ENCODE assay signal across 1 cellular context in genomic region chr18:22667616-22668422, GRCh38.
TF ChIP-seq lines count a peak whose summit lies in the region.

No MANE protein-coding gene starts in this region.

TF ChIP-seq in K562, 482 proteins besides CTCF, POLR2A, EP300 and RAD21 (continued from another document and continues in another):
- TF ChIP-seq ZBTB2 (IDR thresholded peaks at IDR 0.05) (peak; percentile 68; the same call in 1 of the 2 replicates), HNRNPL (IDR thresholded peaks at IDR 0.05; ENCODE audit: low read depth, low read length) (no peak), ETV1 (tag; conservative IDR thresholded peaks at IDR 0.05; ENCODE audit: low read depth) (0 out of 2 replicates have a peak, but pooled peaks have one; percentile 10), SNIP1 (IDR thresholded peaks at IDR 0.05; ENCODE audit: low read depth) (no peak), C11orf30 (IDR thresholded peaks at IDR 0.05; ENCODE audit: low read depth) (peak; percentile 39; the same call in 1 of the 2 replicates), MLLT1 (IDR thresholded peaks at IDR 0.05) (0 out of 4 replicates have a peak, but pooled peaks of 1 of the 2 experiments have one; percentile 60), NBN (IDR thresholded peaks at IDR 0.05; ENCODE audit: low read depth) (0 out of 2 replicates have a peak, but pooled peaks have one; percentile 24), MAFG (tag; conservative IDR thresholded peaks at IDR 0.05) (peak; percentile 66), BHLHE40 (IDR thresholded peaks at IDR 0.05; ENCODE audit: low read length) (peak; percentile 39; the same call in 1 of the 2 replicates), NFIX (CRISPR knock-in tag; IDR thresholded peaks at IDR 0.05; ENCODE audit: low read depth) (no peak), ZNF707 (CRISPR knock-in tag; conservative IDR thresholded peaks at IDR 0.05) (no peak), HNRNPUL1 (IDR thresholded peaks at IDR 0.05; ENCODE audit: low read length) (no peak), TCF3 (CRISPR knock-in tag; IDR thresholded peaks at IDR 0.05) (peak; percentile 90), HES1 (IDR thresholded peaks at IDR 0.05; ENCODE audit: low read depth) (no peak), NUFIP1 (IDR thresholded peaks at IDR 0.05; ENCODE audit: partially characterized antibody) (no peak), CEBPG (CRISPR knock-in tag; IDR thresholded peaks at IDR 0.05) (no peak), CEBPG (tag; conservative IDR thresholded peaks at IDR 0.05 in 1 of 2, IDR thresholded peaks at IDR 0.05 in 1 of 2) (0 out of 4 replicates have a peak, but pooled peaks of 1 of the 2 experiments have one; percentile 20), DDX20 (tag; IDR thresholded peaks at IDR 0.05; ENCODE audit: low read depth) (no peak), MXD1 (CRISPR knock-in tag; IDR thresholded peaks at IDR 0.05; ENCODE audit: borderline replicate concordance, poor library complexity, severe bottlenecking) (no peak), ATF3 (IDR thresholded peaks at IDR 0.05) (peak; percentile 100), ATF3 (CRISPR knock-in tag; conservative IDR thresholded peaks at IDR 0.05) (peak; percentile 99), COPS2 (conservative IDR thresholded peaks at IDR 0.05) (no peak), RBM14 (IDR thresholded peaks at IDR 0.05; ENCODE audit: borderline replicate concordance, insufficient read depth, low read depth, low read length) (no peak), ZBTB49 (CRISPR knock-in tag; IDR thresholded peaks at IDR 0.05; ENCODE audit: borderline replicate concordance) (0 out of 2 replicates have a peak, but pooled peaks have one; percentile 64), JUN (IDR thresholded peaks at IDR 0.05; ENCODE audit: borderline replicate concordance, low read depth, low read length) (peak; percentile 100), JUN (CRISPR knock-in tag; IDR thresholded peaks at IDR 0.05; ENCODE audit: borderline replicate concordance) (peak; percentile 97), MITF (IDR thresholded peaks at IDR 0.05) (no peak), ILK (tag; IDR thresholded peaks at IDR 0.05; ENCODE audit: borderline replicate concordance, low read depth) (no peak), GATA2 (CRISPR knock-in tag; IDR thresholded peaks at IDR 0.05) (peak; percentile 56), E2F1 (CRISPR knock-in tag; IDR thresholded peaks at IDR 0.05) (no peak), HEY1 (CRISPR knock-in tag; IDR thresholded peaks at IDR 0.05; ENCODE audit: borderline replicate concordance) (no peak), ID3 (CRISPR knock-in tag; IDR thresholded peaks at IDR 0.05) (no peak), ID3 (tag; IDR thresholded peaks at IDR 0.05) (0 out of 2 replicates have a peak, but pooled peaks have one; percentile 15), KLF6 (CRISPR knock-in tag; IDR thresholded peaks at IDR 0.05; ENCODE audit: borderline replicate concordance) (no peak), DACH1 (IDR thresholded peaks at IDR 0.05; ENCODE audit: partially characterized antibody) (no peak), NCOA6 (IDR thresholded peaks at IDR 0.05) (no peak), MYBL2 (IDR thresholded peaks at IDR 0.05; ENCODE audit: low read depth) (no peak), MYBL2 (CRISPR knock-in tag; IDR thresholded peaks at IDR 0.05; ENCODE audit: borderline replicate concordance) (no peak), NCOA1 (IDR thresholded peaks at IDR 0.05; ENCODE audit: low read depth) (peak; percentile 63), ZNF696 (CRISPR knock-in tag; conservative IDR thresholded peaks at IDR 0.05) (no peak), YBX1 (IDR thresholded peaks at IDR 0.05) (no peak), HBP1 (CRISPR knock-in tag; IDR thresholded peaks at IDR 0.05) (no peak), SP1 (CRISPR knock-in tag; IDR thresholded peaks at IDR 0.05) (0 out of 2 replicates have a peak, but pooled peaks have one; percentile 39), NR3C1 (CRISPR knock-in tag; IDR thresholded peaks at IDR 0.05) (no peak), CLOCK (CRISPR knock-in tag; IDR thresholded peaks at IDR 0.05; ENCODE audit: borderline replicate concordance) (no peak), ZBTB26 (CRISPR knock-in tag; IDR thresholded peaks at IDR 0.05) (no peak), MEF2A (IDR thresholded peaks at IDR 0.05; ENCODE audit: control insufficient read depth, low read depth, low read length) (peak; percentile 96), CREM (IDR thresholded peaks at IDR 0.05; ENCODE audit: low read depth) (peak; percentile 81), HDAC1 (IDR thresholded peaks at IDR 0.05) (peak in 1 of 2 experiments; percentile 48; a peak in 1 of 4 replicates), NFE2 (IDR thresholded peaks at IDR 0.05; ENCODE audit: low read depth) (peak; percentile 70), ZNF347 (CRISPR knock-in tag; IDR thresholded peaks at IDR 0.05; ENCODE audit: low read depth) (no peak), NCOA2 (IDR thresholded peaks at IDR 0.05; ENCODE audit: partially characterized antibody in 2 of 2) (peak in 1 of 2 experiments; percentile 63), NR1H2 (CRISPR knock-in tag; IDR thresholded peaks at IDR 0.05) (no peak), ZNF311 (CRISPR knock-in tag; IDR thresholded peaks at IDR 0.05) (no peak), HDGF (IDR thresholded peaks at IDR 0.05) (no peak), HNRNPLL (IDR thresholded peaks at IDR 0.05; ENCODE audit: low read depth, low read length, poor library complexity, severe bottlenecking) (no peak)
